In genomic region chr5:172801184-172801671, GRCh38 we compare ENCODE assay signal across 1 cellular context.
A peak's percentile ranks its signal among the peaks of the same experiment; 100 is the strongest.
TF ChIP-seq lines count a peak whose summit lies in the region.

No MANE protein-coding gene starts in this region.

TF ChIP-seq in IMR-90, 13 proteins besides CTCF, POLR2A, EP300 and RAD21 (continued from another document):
- TF ChIP-seq USF2 (IDR thresholded peaks at IDR 0.05; ENCODE audit: low read depth, low read length) (no peak), CHD1 (IDR thresholded peaks at IDR 0.05; ENCODE audit: low read depth, low read length) (peak; percentile 79; the same call in 1 of the 2 replicates), FOS (IDR thresholded peaks at IDR 0.05; ENCODE audit: low read depth, low read length) (peak; percentile 71; the same call in 1 of the 2 replicates), BHLHE40 (IDR thresholded peaks at IDR 0.05; ENCODE audit: low read depth, low read length) (no peak; the same call in 1 of the 2 replicates), SMC3 (IDR thresholded peaks at IDR 0.05; ENCODE audit: low read depth, low read length) (0 out of 2 replicates have a peak, but pooled peaks have one; percentile 2), MAFK (IDR thresholded peaks at IDR 0.05; ENCODE audit: low read depth, low read length) (peak; percentile 64; the same call in 1 of the 2 replicates), RCOR1 (IDR thresholded peaks at IDR 0.05; ENCODE audit: insufficient replicate concordance, low read length) (no peak)
